In the genomic region with DNA sequence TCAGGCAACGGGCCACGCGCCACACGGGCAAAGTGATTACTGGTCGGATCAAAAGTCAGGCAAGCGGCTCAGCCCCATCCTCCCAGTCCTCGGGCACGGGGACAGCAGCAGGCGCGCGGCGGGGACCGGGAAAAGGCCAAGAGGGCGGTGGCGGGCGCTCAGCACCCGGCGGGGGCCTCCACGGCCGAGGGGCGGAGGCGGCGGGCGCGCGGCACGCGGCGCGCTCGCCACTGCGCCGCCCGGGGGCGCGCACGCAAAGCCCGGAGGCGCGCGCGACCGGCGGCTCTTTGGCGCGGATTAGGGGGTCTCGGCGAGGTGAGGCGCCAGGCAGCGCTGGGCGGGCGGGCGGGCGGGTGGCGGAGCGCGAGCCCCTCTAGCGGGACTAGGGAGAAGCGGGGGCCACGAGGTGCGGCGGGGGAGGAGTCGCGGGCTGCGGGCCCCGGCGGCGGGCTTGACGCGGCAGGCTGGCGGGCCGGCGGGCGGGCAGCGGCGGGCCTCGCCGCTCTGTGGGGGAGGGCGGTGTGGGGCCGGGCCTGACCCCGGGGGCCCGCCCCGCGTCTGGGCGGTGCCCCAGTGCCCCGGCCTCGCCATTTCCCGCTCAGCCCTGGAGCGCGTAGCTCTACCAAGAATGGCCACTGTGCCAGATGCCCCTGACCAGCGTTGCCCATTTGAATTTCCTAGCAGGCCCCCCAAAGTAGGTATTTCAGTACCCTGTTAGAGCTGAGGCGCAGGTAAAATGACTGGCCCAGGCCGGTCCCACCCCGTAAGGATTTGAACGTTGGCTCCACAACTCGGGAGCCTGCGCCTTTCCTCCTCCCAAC, we compare ENCODE assay signal across 8 cellular contexts. TPM values are rescaled to one million over a fixed set of nuclear protein-coding genes. Genes with fewer than 3 reads are reported as not detected.
DNase-seq lines count a peak whose midpoint lies in the region; ATAC-seq and TF ChIP-seq lines count a peak whose summit lies in the region.

Gene ACACA, minus strand, starts transcription at position 202 of the 821 bp plus-strand sequence. CDS start 537 bp downstream, outside the sequence.
A gene with protein sequence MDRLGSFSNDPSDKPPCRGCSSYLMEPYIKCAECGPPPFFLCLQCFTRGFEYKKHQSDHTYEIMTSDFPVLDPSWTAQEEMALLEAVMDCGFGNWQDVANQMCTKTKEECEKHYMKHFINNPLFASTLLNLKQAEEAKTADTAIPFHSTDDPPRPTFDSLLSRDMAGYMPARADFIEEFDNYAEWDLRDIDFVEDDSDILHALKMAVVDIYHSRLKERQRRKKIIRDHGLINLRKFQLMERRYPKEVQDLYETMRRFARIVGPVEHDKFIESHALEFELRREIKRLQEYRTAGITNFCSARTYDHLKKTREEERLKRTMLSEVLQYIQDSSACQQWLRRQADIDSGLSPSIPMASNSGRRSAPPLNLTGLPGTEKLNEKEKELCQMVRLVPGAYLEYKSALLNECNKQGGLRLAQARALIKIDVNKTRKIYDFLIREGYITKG (plus strand): TSS at position 252 of the 821 bp plus-strand sequence. CDS start 4,480 bp downstream, outside the sequence.

- H3K27ac Mint-ChIP-seq in IgD-negative memory B cell, result peak within 1 kb of the TSS; percentile 85 to 99 (median 90)
- peak within 1 kb of the TSS; percentile 98 for H3K27ac Mint-ChIP-seq in activated T-helper 1 cell treated with anti-CD3 and anti-CD28 coated beads, Interleukin-12 subunit alpha, Interleukin-12 subunit beta, Interleukin-2, Interleukin-4 antibody, amounts not matched to agents 30 ng/mL and 10 ng/mL and 1 ng/mL, durations not matched to agents 14 hours and 24 hours and 36 hours
- H3K27ac Mint-ChIP-seq in natural killer cell, result peak within 1 kb of the TSS; percentile 87 to 91

- DNase-seq in DMS153 (lab: John Stamatoyannopoulos, UW) (peak; percentile 51), RKO (ENCODE audit: low spot score) (peak; percentile 85), fibroblast of mammary gland (ENCODE audit: low read depth) (peak; percentile 72), natural killer cell (peak; percentile 78)
- DNase-seq in activated T-helper 1 cell treated with anti-CD3 and anti-CD28 coated beads, Interleukin-12 subunit alpha, Interleukin-12 subunit beta, Interleukin-2, Interleukin-4 antibody, amounts not matched to agents 30 ng/mL and 10 ng/mL and 1 ng/mL, durations not matched to agents 14 hours and 24 hours and 36 hours (ENCODE audit: low spot score), result peak; percentile 75
- DNase-seq in stimulated activated naive CD4-positive, alpha-beta T cell (lab: John Stamatoyannopoulos, UW), result peak; percentile 41 to 73 (median 62)

- H3K4me3 ChIP-seq in fibroblast of mammary gland (ENCODE audit: control insufficient read depth, low read depth, low read length), result peak within 1 kb of the TSS; percentile 83

- H3K27me3 Mint-ChIP-seq in IgD-negative memory B cell, result no peaks in the 10 kb centered on the region
- no peaks in the 10 kb centered on the region for H3K27me3 Mint-ChIP-seq in activated T-helper 1 cell treated with anti-CD3 and anti-CD28 coated beads, Interleukin-12 subunit alpha, Interleukin-12 subunit beta, Interleukin-2, Interleukin-4 antibody, amounts not matched to agents 30 ng/mL and 10 ng/mL and 1 ng/mL, durations not matched to agents 14 hours and 24 hours and 36 hours (ENCODE audit: insufficient read depth)
- no peaks in the 10 kb centered on the region for H3K27me3 Mint-ChIP-seq in natural killer cell (ENCODE audit: low read depth in 2 of 2)

- H3K9me3 Mint-ChIP-seq in IgD-negative memory B cell (no peaks in the 10 kb centered on the region), natural killer cell (no peaks in the 10 kb centered on the region)
- no peaks in the 10 kb centered on the region for H3K9me3 Mint-ChIP-seq in activated T-helper 1 cell treated with anti-CD3 and anti-CD28 coated beads, Interleukin-12 subunit alpha, Interleukin-12 subunit beta, Interleukin-2, Interleukin-4 antibody, amounts not matched to agents 30 ng/mL and 10 ng/mL and 1 ng/mL, durations not matched to agents 14 hours and 24 hours and 36 hours

- peaks cover 12 to 19% (median 18%) of the 10 kb centered on the region in 3 donors for H3K4me1 Mint-ChIP-seq in IgD-negative memory B cell
- H3K4me1 Mint-ChIP-seq in activated T-helper 1 cell treated with anti-CD3 and anti-CD28 coated beads, Interleukin-12 subunit alpha, Interleukin-12 subunit beta, Interleukin-2, Interleukin-4 antibody, amounts not matched to agents 30 ng/mL and 10 ng/mL and 1 ng/mL, durations not matched to agents 14 hours and 24 hours and 36 hours (ENCODE audit: low read depth), result peaks cover 51% of the 10 kb centered on the region
- H3K4me1 Mint-ChIP-seq in natural killer cell, result peaks cover 9 to 17% of the 10 kb centered on the region in 2 donors

- intact Hi-C loops in activated T-helper 1 cell treated with anti-CD3 and anti-CD28 coated beads, Interleukin-12 subunit alpha, Interleukin-12 subunit beta, Interleukin-2, Interleukin-4 antibody, amounts not matched to agents 30 ng/mL and 10 ng/mL and 1 ng/mL, durations not matched to agents 14 hours and 24 hours and 36 hours (cut with micrococcal nuclease), result loop anchor here (1.0 to 5.0 kb wide), 5 partner anchors 23 to 458 kb away; partner anchors contain the start of genes AATF and SYNRG
- intact Hi-C loops in natural killer cell (cut with micrococcal nuclease), result loop anchor here (1.0 kb wide), 1 partner anchor 48 kb away; no protein-coding TSS in a partner anchor

- TF ChIP-seq CTCF in fibroblast of mammary gland (conservative IDR thresholded peaks at IDR 0.05; ENCODE audit: control insufficient read depth, insufficient read depth, low read depth, low read length), result no peak
- TF ChIP-seq CTCF in natural killer cell (IDR thresholded peaks at IDR 0.05), result no peak

- peak; percentile 69 for ATAC-seq in GM21529 (IDR thresholded peaks at IDR 0.05; ENCODE audit: unreplicated experiment)
- ATAC-seq in natural killer cell, result peak; percentile 94 to 99 (median 96)

- H3K36me3 Mint-ChIP-seq in IgD-negative memory B cell (no peaks in the 10 kb centered on the region), natural killer cell (no peaks in the 10 kb centered on the region)
- H3K36me3 Mint-ChIP-seq in activated T-helper 1 cell treated with anti-CD3 and anti-CD28 coated beads, Interleukin-12 subunit alpha, Interleukin-12 subunit beta, Interleukin-2, Interleukin-4 antibody, amounts not matched to agents 30 ng/mL and 10 ng/mL and 1 ng/mL, durations not matched to agents 14 hours and 24 hours and 36 hours (ENCODE audit: low read depth), result peaks cover 34% of the 10 kb centered on the region

- H3K4me3 Mint-ChIP-seq in IgD-negative memory B cell (peak within 1 kb of the TSS; percentile 94 to 98 (median 98)), natural killer cell (peak within 1 kb of the TSS; percentile 95)
- peak within 1 kb of the TSS; percentile 99 for H3K4me3 Mint-ChIP-seq in activated T-helper 1 cell treated with anti-CD3 and anti-CD28 coated beads, Interleukin-12 subunit alpha, Interleukin-12 subunit beta, Interleukin-2, Interleukin-4 antibody, amounts not matched to agents 30 ng/mL and 10 ng/mL and 1 ng/mL, durations not matched to agents 14 hours and 24 hours and 36 hours

RNA-seq across cellular contexts. Expression of gene ACACA, which starts in this region (rescaled TPM):
- 6.0 TPM for polyA plus RNA-seq in IgD-negative memory B cell
- total RNA-seq in activated T-helper 1 cell treated with anti-CD3 and anti-CD28 coated beads, Interleukin-12 subunit alpha, Interleukin-12 subunit beta, Interleukin-2, Interleukin-4 antibody, amounts not matched to agents 30 ng/mL and 10 ng/mL and 1 ng/mL, durations not matched to agents 14 hours and 24 hours and 36 hours, result 110 and 122 TPM in 2 replicates
- 10 to 100 TPM; 22.9 to 23.9 (median 23.6) TPM for total RNA-seq in natural killer cell

RNA-seq across cellular contexts. Expression of the second gene that starts in this region (rescaled TPM):
- 15.1 TPM for polyA plus RNA-seq in IgD-negative memory B cell
- total RNA-seq in activated T-helper 1 cell treated with anti-CD3 and anti-CD28 coated beads, Interleukin-12 subunit alpha, Interleukin-12 subunit beta, Interleukin-2, Interleukin-4 antibody, amounts not matched to agents 30 ng/mL and 10 ng/mL and 1 ng/mL, durations not matched to agents 14 hours and 24 hours and 36 hours, result 39.7 and 41.9 TPM in 2 replicates
- total RNA-seq in natural killer cell, result 10 to 100 TPM; 14.8 to 28.1 (median 26.7) TPM

Comparison
In these comparisons a context has a peak if more than half of its experiments do, and no peak if none do; other contexts are left out.
1. Peak in every context shown above with its lines: DNase-seq, ATAC-seq and H3K4me3 ChIP-seq.